8 cellular contexts compared by ENCODE assay signal in genomic region chr2:164620873-164621760, GRCh38. TPM values are rescaled to one million over a fixed set of nuclear protein-coding genes. Genes with fewer than 3 reads are reported as not detected.
DNase-seq lines count a peak whose midpoint lies in the region; ATAC-seq and TF ChIP-seq lines count a peak whose summit lies in the region.

GRB14 (minus strand) TSS chr2:164621482; CDS start chr2:164621309, 173 bp downstream.

- no peaks in the 10 kb centered on the region for H3K9me3 ChIP-seq in CD4-positive, alpha-beta T cell (ENCODE audit: control insufficient read depth, low read length)

- CTCF ChIA-PET in CD4-positive, alpha-beta T cell (lab: Charles Lee), result no interaction called here

- no peaks in the 10 kb centered on the region for H3K4me1 Mint-ChIP-seq in CD4-positive, alpha-beta T cell (ENCODE audit: low read depth)
- peaks cover 40% of the 10 kb centered on the region for H3K4me1 Mint-ChIP-seq in progenitor cell of endocrine pancreas (ENCODE audit: low read depth)

- H3K9me3 Mint-ChIP-seq in CD4-positive, alpha-beta T cell, result no peaks in the 10 kb centered on the region
- H3K9me3 Mint-ChIP-seq in progenitor cell of endocrine pancreas (ENCODE audit: low read depth), result no peaks in the 10 kb centered on the region

- H3K27me3 Mint-ChIP-seq in CD4-positive, alpha-beta T cell, result peaks cover 36% of the 10 kb centered on the region
- H3K27me3 Mint-ChIP-seq in progenitor cell of endocrine pancreas, result no peaks in the 10 kb centered on the region

- POLR2A ChIA-PET in CD4-positive, alpha-beta T cell (lab: Charles Lee), result no interaction called here

- H3K27ac Mint-ChIP-seq in CD4-positive, alpha-beta T cell, result no peak within 1 kb of the TSS
- peak within 1 kb of the TSS; percentile 96 for H3K27ac Mint-ChIP-seq in progenitor cell of endocrine pancreas

- no peak for DNase-seq in CD4-positive, alpha-beta T cell
- DNase-seq in HT-29 (ENCODE audit: low spot score), result peak; percentile 85
- DNase-seq in left ventricle myocardium superior, result peak; percentile 75
- peak; percentile 82 for DNase-seq in progenitor cell of endocrine pancreas (ENCODE audit: low spot score, unreplicated experiment)
- no peak for DNase-seq in KG1 (lab: John Stamatoyannopoulos, UW)
- no peak for DNase-seq in GDM1 (lab: John Stamatoyannopoulos, UW)

- ATAC-seq in CD4-positive, alpha-beta T cell (ENCODE audit: poor library complexity), result no peak
- ATAC-seq in left ventricle myocardium superior, result peak; percentile 94
- ATAC-seq in HG03342 (IDR thresholded peaks at IDR 0.05; ENCODE audit: unreplicated experiment), result no peak

- intact Hi-C loops in CD4-positive, alpha-beta T cell (cut with DNase I, micrococcal nuclease), result no loop called here
- intact Hi-C loops in left ventricle myocardium superior (cut with micrococcal nuclease), result no loop called here

- peak within 1 kb of the TSS; percentile 49 for H3K4me3 Mint-ChIP-seq in CD4-positive, alpha-beta T cell
- peak within 1 kb of the TSS; percentile 93 for H3K4me3 Mint-ChIP-seq in progenitor cell of endocrine pancreas (ENCODE audit: low read depth)

- H3K36me3 Mint-ChIP-seq in CD4-positive, alpha-beta T cell (ENCODE audit: low read depth), result no peaks in the 10 kb centered on the region
- peaks cover 17% of the 10 kb centered on the region for H3K36me3 Mint-ChIP-seq in progenitor cell of endocrine pancreas (ENCODE audit: insufficient read depth)

- H3K27ac ChIP-seq in CD4-positive, alpha-beta T cell (ENCODE audit: low read depth, low read length), result no peak within 1 kb of the TSS
- peak within 1 kb of the TSS; percentile 79 for H3K27ac ChIP-seq in VCaP

- TF ChIP-seq CTCF in CD4-positive, alpha-beta T cell (IDR thresholded peaks at IDR 0.05), result no peak
- TF ChIP-seq CTCF in VCaP (conservative IDR thresholded peaks at IDR 0.05) (peak; percentile 27; the same call in 1 of the 2 replicates), progenitor cell of endocrine pancreas (IDR thresholded peaks at IDR 0.05; ENCODE audit: unreplicated experiment) (peak; percentile 34)

- peaks cover 18% of the 10 kb centered on the region for H3K27me3 ChIP-seq in CD4-positive, alpha-beta T cell (ENCODE audit: control insufficient read depth, insufficient read depth, low read length)

RNA-seq across cellular contexts. Expression of gene GRB14, which starts in this region (rescaled TPM):
- total RNA-seq in CD4-positive, alpha-beta T cell, result not detected
- 15.9 and 20.0 TPM in 2 replicates for total RNA-seq in HT-29 (2014; rRNA removed; shearing (Covaris generic))
- total RNA-seq in left ventricle myocardium superior (27.8 TPM), progenitor cell of endocrine pancreas (45.1 and 46.3 TPM in 2 replicates)

Comparison
In these comparisons a context has a peak if more than half of its experiments do, and no peak if none do; other contexts are left out.
1. RNA of gene GRB14 (total RNA-seq): 45.1 to 46.3 TPM in progenitor cell of endocrine pancreas, 27.8 TPM in left ventricle myocardium superior (single experiment) and 15.9 to 20.0 TPM in HT-29; not detected in CD4-positive, alpha-beta T cell; every median in the first group is over 10 times any median in the second.
2. DNase-seq: peak in HT-29 (single experiment), left ventricle myocardium superior (single experiment) and progenitor cell of endocrine pancreas (single experiment); none in CD4-positive, alpha-beta T cell (0 of 10), KG1 (single experiment) and GDM1 (single experiment).